In genomic region chr16:52034830-52035229, GRCh38 we compare ENCODE assay signal across 28 cellular contexts.
"Had no signal": no experiment of that assay in that cellular context is flagged by ENCODE, and none has a peak within 500 bp of the region (broad histone marks: within the 10 kb centered on the region; RNA-seq: fewer than 3 reads in every experiment).

No MANE protein-coding gene starts in this region.

- ATAC-seq: left colon; left lung; lower lobe of right lung; naive thymus-derived CD8-positive, alpha-beta T cell; pancreas; right cardiac atrium; sciatic nerve; stimulated activated naive B cell treated with anti-CD40 and anti-IgM and Interleukin-4, amounts not matched to agents 10 μg/mL and 1 μg/mL and 100 μg/mL, for 72 hours; stimulated activated naive CD8-positive, alpha-beta T cell treated with anti-CD3 and anti-CD28 coated beads, Interleukin-15, Interleukin-2, amounts not matched to agents 100 U/mL and 50 U/mL, for 24 hours had no signal

- H3K36me3 ChIP-seq: left lung, lower lobe of right lung, pancreas, prostate gland, stomach, thyroid gland, transverse colon, upper lobe of left lung, vagina had no signal

- DNase-seq: immature natural killer cell; kidney; left colon; left lung; lower lobe of right lung; mammary epithelial cell; naive thymus-derived CD8-positive, alpha-beta T cell; nucleus accumbens; pancreas; posterior cingulate gyrus; retina; right cardiac atrium; stimulated activated CD4-positive, alpha-beta T cell treated with anti-CD3 and anti-CD28 coated beads, Interleukin-12 subunit alpha, Interleukin-12 subunit beta, amount 100 ng/mL, for 4 hours; stimulated activated CD4-positive, alpha-beta T cell treated with anti-CD3 and anti-CD28 coated beads, Interleukin-15, amount 100 ng/mL, for 24 hours; stimulated activated CD4-positive, alpha-beta T cell treated with anti-CD3 and anti-CD28 coated beads, Interleukin-2, amount 100 ng/mL, for 24 hours; stimulated activated CD4-positive, alpha-beta T cell treated with anti-CD3 and anti-CD28 coated beads, Interleukin-4, amount 100 ng/mL, for 1 hour; stimulated activated naive B cell treated with anti-CD40 and anti-IgM and Interleukin-4, amounts not matched to agents 10 μg/mL and 1 μg/mL and 100 μg/mL, for 72 hours; stimulated activated naive CD8-positive, alpha-beta T cell treated with anti-CD3 and anti-CD28 coated beads, Interleukin-15, Interleukin-2, amounts not matched to agents 100 U/mL and 50 U/mL, for 24 hours; stomach; testis; thyroid gland; transverse colon; upper lobe of left lung had no signal

- H3K9me3 ChIP-seq: left lung, lower lobe of right lung, pancreas, prostate gland, stomach, testis, thyroid gland, transverse colon, upper lobe of left lung, vagina had no signal

- H3K27me3 ChIP-seq: left lung, pancreas, stomach, testis, thyroid gland, transverse colon, upper lobe of left lung, vagina had no signal

- H3K27ac ChIP-seq: left lung, lower lobe of right lung, pancreas, prostate gland, skin epidermis, stomach, testis, thyroid gland, transverse colon, upper lobe of left lung, vagina had no signal

- H3K4me3 ChIP-seq: left lung, lower lobe of right lung, pancreas, prostate gland, skin epidermis, stomach, testis, thyroid gland, transverse colon, upper lobe of left lung, vagina had no signal

- H3K4me1 ChIP-seq: left lung, lower lobe of right lung, pancreas, prostate gland, stomach, testis, transverse colon, upper lobe of left lung, vagina had no signal

- FAIRE-seq: islet of Langerhans, kidney, pancreas had no signal
